20 cellular contexts compared by ENCODE assay signal in genomic region chr12:125283521-125283920, GRCh38.
"Had no signal": no experiment of that assay in that cellular context is flagged by ENCODE, and none has a peak within 500 bp of the region (broad histone marks: within the 10 kb centered on the region; RNA-seq: fewer than 3 reads in every experiment).

No MANE protein-coding gene starts in this region.

- H3K4me1 Mint-ChIP-seq: immature natural killer cell, mesothelial cell of epicardium, nephron progenitor cell had no signal

- ATAC-seq: left ventricle myocardium superior; lower lobe of right lung; mucosa of descending colon; psoas muscle; right cardiac atrium; stimulated activated effector memory CD8-positive, alpha-beta T cell treated with anti-CD3 and anti-CD28 coated beads, Interleukin-12 subunit alpha, Interleukin-12 subunit beta, amount 100 ng/mL, for 72 hours had no signal

- H3K27ac Mint-ChIP-seq: immature natural killer cell; mesothelial cell of epicardium; nephron progenitor cell; stimulated activated effector memory CD8-positive, alpha-beta T cell treated with anti-CD3 and anti-CD28 coated beads, Interleukin-12 subunit alpha, Interleukin-12 subunit beta, amount 100 ng/mL, for 72 hours had no signal

- H3K9me3 Mint-ChIP-seq: nephron progenitor cell; stimulated activated effector memory CD8-positive, alpha-beta T cell treated with anti-CD3 and anti-CD28 coated beads, Interleukin-12 subunit alpha, Interleukin-12 subunit beta, amount 100 ng/mL, for 72 hours had no signal

- DNase-seq: dorsolateral prefrontal cortex; effector CD4-positive, alpha-beta T cell; immature natural killer cell; left ventricle myocardium superior; lower lobe of right lung; mucosa of descending colon; naive B cell; nephron progenitor cell; ovary; psoas muscle; right cardiac atrium; sigmoid colon; stimulated activated CD4-positive, alpha-beta T cell treated with anti-CD3 and anti-CD28 coated beads, Interleukin-2, amount 100 ng/mL, for 24 hours; stimulated activated CD4-positive, alpha-beta T cell treated with anti-CD3 and anti-CD28 coated beads, Interleukin-4, amount 100 ng/mL, for 24 hours; stimulated activated naive CD4-positive, alpha-beta T cell treated with Interleukin-2 at 50 U/mL for 16 hours; stomach; thyroid gland; trophoblast cell had no signal

- H3K36me3 Mint-ChIP-seq: immature natural killer cell; mesothelial cell of epicardium; naive B cell; stimulated activated effector memory CD8-positive, alpha-beta T cell treated with anti-CD3 and anti-CD28 coated beads, Interleukin-12 subunit alpha, Interleukin-12 subunit beta, amount 100 ng/mL, for 72 hours had no signal

- H3K4me3 Mint-ChIP-seq: immature natural killer cell; mesothelial cell of epicardium; nephron progenitor cell; stimulated activated effector memory CD8-positive, alpha-beta T cell treated with anti-CD3 and anti-CD28 coated beads, Interleukin-12 subunit alpha, Interleukin-12 subunit beta, amount 100 ng/mL, for 72 hours had no signal
